ENCODE assay signal across 27 cellular contexts in the genomic region with DNA sequence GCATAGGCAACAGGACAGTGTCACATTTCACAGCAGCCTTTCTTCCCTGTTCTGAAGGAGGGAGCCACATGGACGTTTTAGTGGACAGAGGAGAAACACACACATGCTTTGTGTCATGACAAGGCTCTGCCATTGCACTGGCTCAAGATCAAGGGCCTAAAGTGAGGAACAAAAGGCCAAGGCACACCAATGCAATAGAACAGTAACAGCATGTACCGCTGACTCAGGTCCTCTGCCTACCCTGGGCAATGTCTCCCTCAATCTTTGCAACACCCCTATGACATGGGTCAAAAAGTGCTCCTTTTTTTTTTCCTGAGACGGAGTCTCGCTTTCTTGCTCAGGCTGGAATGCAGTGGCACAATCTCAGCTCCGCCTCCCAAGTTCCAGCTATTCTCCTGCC. TPM values are rescaled to one million over a fixed set of nuclear protein-coding genes. Genes with fewer than 3 reads are reported as not detected.
A peak's percentile ranks its signal among the peaks of the same experiment; 100 is the strongest.
DNase-seq lines count a peak whose midpoint lies in the region; ATAC-seq and TF ChIP-seq lines count a peak whose summit lies in the region.
"Had no signal": no experiment of that assay in that cellular context is flagged by ENCODE, and none has a peak within 500 bp of the region (broad histone marks: within the 10 kb centered on the region; RNA-seq: fewer than 3 reads in every experiment).

No MANE protein-coding gene starts in this region.

- H3K36me3 ChIP-seq in suprapubic skin = no peaks in the 10 kb centered on the region
- no peaks in the 10 kb centered on the region for H3K36me3 ChIP-seq in transverse colon
- H3K36me3 ChIP-seq: esophagus squamous epithelium, ovary, upper lobe of right lung had no signal

- peak; percentile 21 for DNase-seq in NCI-H146 (lab: John Stamatoyannopoulos, UW)
- DNase-seq in NCI-H146 treated with DMSO at 0.1 percent for 48 hours (lab: John Stamatoyannopoulos, UW; ENCODE audit: unreplicated experiment) = no peak
- DNase-seq in RPMI7951 (ENCODE audit: low read depth) = peak; percentile 60
- peak; percentile 60 to 68 for DNase-seq in foreskin fibroblast
- no peak for DNase-seq in suprapubic skin (ENCODE audit: low spot score in 2 of 2)
- no peak for DNase-seq in effector CD4-positive, alpha-beta T cell
- no peak for DNase-seq in transverse colon
- DNase-seq: activated CD4-positive, alpha-beta T cell treated with anti-CD3 and anti-CD28 coated beads, Interleukin-2, amount 50 U/mL, for 4 hours; activated CD8-positive, alpha-beta memory T cell treated with anti-CD3 and anti-CD28 coated beads, Interleukin-2, amount 50 U/mL, for 4 hours; body of pancreas; COR-L47; effector memory CD4-positive, alpha-beta T cell; esophagus squamous epithelium; HFFc6; left colon; naive B cell; NCI-H1048; NCI-H1930; NK-92 treated with Interleukin-12 subunit alpha and Interleukin-12 subunit beta, amount 100 ng/mL, for 24 hours; ovary; stimulated activated CD4-positive, alpha-beta T cell treated with anti-CD3 and anti-CD28 coated beads, Interleukin-12 subunit alpha, Interleukin-12 subunit beta, amount 100 ng/mL, for 4 hours; stimulated activated CD4-positive, alpha-beta T cell treated with anti-CD3 and anti-CD28 coated beads, Interleukin-4, amount 100 ng/mL, for 4 hours; upper lobe of right lung had no signal

- H3K4me1 ChIP-seq in suprapubic skin (no peaks in the 10 kb centered on the region), transverse colon (no peaks in the 10 kb centered on the region)
- H3K4me1 ChIP-seq: upper lobe of right lung had no signal

- H3K27ac ChIP-seq in suprapubic skin = peak overlapping the region; percentile 40
- no peak overlapping the region for H3K27ac ChIP-seq in transverse colon
- H3K27ac ChIP-seq: body of pancreas, ovary, SK-N-MC, upper lobe of right lung had no signal

- no peak for TF ChIP-seq EP300 in suprapubic skin (IDR thresholded peaks at IDR 0.05)
- TF ChIP-seq EP300 in transverse colon (IDR thresholded peaks at IDR 0.05; ENCODE audit: low read depth) = no peak

- no peak for ATAC-seq in HG02798 (IDR thresholded peaks at IDR 0.05; ENCODE audit: poor library complexity, unreplicated experiment)
- ATAC-seq: body of pancreas, right cardiac atrium, upper lobe of right lung, WTC11 had no signal

- intact Hi-C loops in transverse colon (cut with DNase I; ENCODE audit: low total_unique reads) = no loop called here

- TF ChIP-seq POLR2A in suprapubic skin (IDR thresholded peaks at IDR 0.05) = no peak
- no peak for TF ChIP-seq POLR2A in transverse colon (IDR thresholded peaks at IDR 0.05)

- peaks cover 4% of the 10 kb centered on the region for H3K9me3 ChIP-seq in suprapubic skin
- H3K9me3 ChIP-seq in transverse colon = no peaks in the 10 kb centered on the region
- H3K9me3 ChIP-seq: body of pancreas, ovary, upper lobe of right lung had no signal

- in situ Hi-C loops in transverse colon (cut with MboI; ENCODE audit: low pct_ligation_motif_present in 1 of 4, low pct_unique_long_range_greater_than_20kb in 1 of 4, low sequenced_read_pairs in 3 of 4) = no loop called here

- H3K27me3 ChIP-seq in suprapubic skin (no peaks in the 10 kb centered on the region), transverse colon (no peaks in the 10 kb centered on the region)
- H3K27me3 ChIP-seq: body of pancreas, ovary, upper lobe of right lung had no signal

- H3K4me3 ChIP-seq in foreskin fibroblast (ENCODE audit: low read depth in 1 of 2, low read length in 2 of 2) (no peak overlapping the region), suprapubic skin (no peak overlapping the region), transverse colon (no peak overlapping the region)
- H3K4me3 ChIP-seq: body of pancreas, esophagus squamous epithelium, ovary, SK-N-MC, upper lobe of right lung had no signal

- WGBS in suprapubic skin = 70% methylated on average over 5 of the region's 5 CpGs
- WGBS in transverse colon (ENCODE audit: low coverage in 1 of 2), 2 donors = 73 to 81% methylated on average over 4 to 5 of the region's 5 CpGs

- TF ChIP-seq CTCF in foreskin fibroblast (IDR thresholded peaks at IDR 0.05; ENCODE audit: low read depth, low read length) (no peak), suprapubic skin (IDR thresholded peaks at IDR 0.05) (no peak), transverse colon (IDR thresholded peaks at IDR 0.05) (no peak)

RNA-seq across cellular contexts. Expression of gene SDK1, which starts 57.8 kb away (rescaled TPM):
- 0.68 and 3.1 TPM in 2 replicates for total RNA-seq in RPMI7951 (2014; rRNA removed; shearing (Covaris generic))
- 10 to 100 TPM in 1 of 4 donors, 1 to 10 TPM in 3; 2.5 to 12.9 (median 6.1) TPM for total RNA-seq in suprapubic skin
- 1 to 10 TPM; 4.0 to 8.6 (median 5.4) TPM for total RNA-seq in transverse colon
- total RNA-seq: HFFc6 had no signal

Comparison
In these comparisons a context has a peak if more than half of its experiments do, and no peak if none do; other contexts are left out.
1. DNase-seq: peak in NCI-H146 (single experiment), RPMI7951 (single experiment) and foreskin fibroblast (2 of 2); none in NCI-H146 treated with DMSO at 0.1 percent for 48 hours (single experiment), suprapubic skin (0 of 2), effector CD4-positive, alpha-beta T cell (single experiment) and transverse colon (single experiment).